ENCODE assay signal across 18 cellular contexts in the genomic region with DNA sequence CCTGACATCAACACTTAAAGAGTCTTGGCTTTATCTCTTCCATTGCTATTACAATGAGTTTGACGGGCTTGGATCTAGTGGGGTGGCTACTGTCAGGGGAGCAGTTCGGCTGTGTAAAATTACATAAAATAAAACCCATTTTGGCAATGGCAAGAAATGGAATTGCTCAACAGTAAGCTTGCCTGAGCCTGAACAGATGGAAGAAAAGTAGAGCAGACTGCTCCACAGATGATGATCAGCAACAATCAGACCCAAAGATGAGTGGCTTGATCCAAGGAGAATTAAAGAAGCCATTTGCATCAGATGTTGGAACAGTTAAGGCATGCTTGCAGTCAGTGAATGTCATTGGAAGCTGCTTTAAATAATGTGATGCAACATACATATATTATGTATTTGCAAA.
"Had no signal": no experiment of that assay in that cellular context is flagged by ENCODE, and none has a peak within 500 bp of the region (broad histone marks: within the 10 kb centered on the region; RNA-seq: fewer than 3 reads in every experiment).

No MANE protein-coding gene starts in this region.

- H3K4me3 Mint-ChIP-seq: memory B cell; stimulated activated naive B cell treated with anti-CD40 and anti-IgM and Interleukin-4, amounts not matched to agents 10 μg/mL and 1 μg/mL and 100 μg/mL, for 72 hours had no signal

- ATAC-seq: activated naive CD4-positive, alpha-beta T cell treated with anti-CD3 and anti-CD28 coated beads, Interleukin-2, amount 50 U/mL, for 72 hours; gastroesophageal sphincter; heart right ventricle; left ventricle myocardium superior; stimulated activated naive B cell treated with anti-CD40 and anti-IgM and Interleukin-4, amounts not matched to agents 10 μg/mL and 1 μg/mL and 100 μg/mL, for 72 hours had no signal

- H3K4me1 Mint-ChIP-seq: memory B cell; stimulated activated naive B cell treated with anti-CD40 and anti-IgM and Interleukin-4, amounts not matched to agents 10 μg/mL and 1 μg/mL and 100 μg/mL, for 72 hours had no signal

- H3K36me3 Mint-ChIP-seq: activated naive CD4-positive, alpha-beta T cell treated with anti-CD3 and anti-CD28 coated beads, Interleukin-2, amount 50 U/mL, for 72 hours; memory B cell; stimulated activated naive B cell treated with anti-CD40 and anti-IgM and Interleukin-4, amounts not matched to agents 10 μg/mL and 1 μg/mL and 100 μg/mL, for 72 hours had no signal

- H3K27ac Mint-ChIP-seq: activated naive CD4-positive, alpha-beta T cell treated with anti-CD3 and anti-CD28 coated beads, Interleukin-2, amount 50 U/mL, for 72 hours; memory B cell; stimulated activated naive B cell treated with anti-CD40 and anti-IgM and Interleukin-4, amounts not matched to agents 10 μg/mL and 1 μg/mL and 100 μg/mL, for 72 hours had no signal

- H3K27me3 ChIP-seq: cardiac muscle cell, colonic mucosa, gastroesophageal sphincter, heart right ventricle had no signal

- H3K27ac ChIP-seq: cardiac muscle cell, colonic mucosa, gastroesophageal sphincter, heart right ventricle, WERI-Rb-1 had no signal

- H3K9me3 Mint-ChIP-seq: activated naive CD4-positive, alpha-beta T cell treated with anti-CD3 and anti-CD28 coated beads, Interleukin-2, amount 50 U/mL, for 72 hours; memory B cell; stimulated activated naive B cell treated with anti-CD40 and anti-IgM and Interleukin-4, amounts not matched to agents 10 μg/mL and 1 μg/mL and 100 μg/mL, for 72 hours had no signal

- DNase-seq: activated CD4-positive, alpha-beta T cell treated with anti-CD3 and anti-CD28 coated beads for 1 hour; activated CD8-positive, alpha-beta memory T cell treated with anti-CD3 and anti-CD28 coated beads for 24 hours; activated CD8-positive, alpha-beta memory T cell treated with anti-CD3 and anti-CD28 coated beads, Interleukin-2, amount 50 U/mL, for 48 hours; activated gamma-delta T cell; activated T-cell treated with anti-CD3 and anti-CD28 coated beads, Interleukin-2, amount 50 U/mL, for 48 hours; colonic mucosa; heart right ventricle; kidney glomerular epithelial cell; left ventricle myocardium superior; occipital lobe; retina; stimulated activated naive B cell treated with anti-CD40 and anti-IgM and Interleukin-4, amounts not matched to agents 10 μg/mL and 1 μg/mL and 100 μg/mL, for 72 hours; T-helper 2 cell; WERI-Rb-1 had no signal

- H3K9me3 ChIP-seq: colonic mucosa, gastroesophageal sphincter, heart right ventricle had no signal

- H3K27me3 Mint-ChIP-seq: memory B cell; stimulated activated naive B cell treated with anti-CD40 and anti-IgM and Interleukin-4, amounts not matched to agents 10 μg/mL and 1 μg/mL and 100 μg/mL, for 72 hours had no signal

- H3K4me1 ChIP-seq: colonic mucosa, gastroesophageal sphincter, heart right ventricle had no signal
